8 cellular contexts compared by ENCODE assay signal in genomic region chr5:134524826-134525686, GRCh38.
DNase-seq lines count a peak whose midpoint lies in the region; ATAC-seq and TF ChIP-seq lines count a peak whose summit lies in the region.

Gene JADE2, plus strand, starts transcription at chr5:134525670. Its CDS starts 10,188 bp downstream, at chr5:134535858.

- no peaks in the 10 kb centered on the region for H3K9me3 ChIP-seq in iPS-20b (ENCODE audit: insufficient read depth, low read depth, low read length)

- peaks cover 6% of the 10 kb centered on the region; the same call in 1 of the 2 replicates for H3K36me3 ChIP-seq in iPS-20b (ENCODE audit: insufficient read depth, low read depth, low read length)

- peak within 1 kb of the TSS; percentile 95; the same call in 1 of the 2 replicates for H3K9ac ChIP-seq in iPS-20b (ENCODE audit: low read depth, low read length)

- TF ChIP-seq CTCF in WI38 (IDR thresholded peaks at IDR 0.05; ENCODE audit: low read depth, low read length): no peak

- H3K27ac ChIP-seq in iPS-20b (ENCODE audit: low read length) (peak within 1 kb of the TSS; percentile 97), skin epidermis (peak within 1 kb of the TSS; percentile 72 to 100 (median 98))

- ATAC-seq in GM21825 (IDR thresholded peaks at IDR 0.05; ENCODE audit: unreplicated experiment): peak; percentile 29
- no peak for ATAC-seq in HG03571 (IDR thresholded peaks at IDR 0.05; ENCODE audit: unreplicated experiment)

- DNase-seq in DMS53 treated with DMSO at 0.1 percent for 48 hours (lab: John Stamatoyannopoulos, UW; ENCODE audit: unreplicated experiment) (peak; percentile 71), NAMALWA (ENCODE audit: low spot score) (peak; percentile 93), T47D (ENCODE audit: low read depth in 1 of 2, low spot score in 1 of 2) (peak; percentile 74 to 78)

- peaks cover 23% of the 10 kb centered on the region for H3K4me1 ChIP-seq in iPS-20b (ENCODE audit: insufficient read depth, low read length)

- H3K4me3 ChIP-seq in WI38 (ENCODE audit: low read depth, low read length): peak within 1 kb of the TSS; percentile 70
- peak within 1 kb of the TSS; percentile 93 for H3K4me3 ChIP-seq in iPS-20b (ENCODE audit: low read length)
- peak within 1 kb of the TSS; percentile 65 to 95 (median 82) for H3K4me3 ChIP-seq in skin epidermis

- H3K27me3 ChIP-seq in iPS-20b (ENCODE audit: insufficient read depth, low read length): peaks cover 18% of the 10 kb centered on the region; the same call in 1 of the 2 replicates

- in situ Hi-C loops in T47D (cut with HindIII; ENCODE audit: low pct_unique_long_range_greater_than_20kb, low sequenced_read_pairs): no loop called here
